ENCODE assay signal across 1 cellular context in the genomic region with DNA sequence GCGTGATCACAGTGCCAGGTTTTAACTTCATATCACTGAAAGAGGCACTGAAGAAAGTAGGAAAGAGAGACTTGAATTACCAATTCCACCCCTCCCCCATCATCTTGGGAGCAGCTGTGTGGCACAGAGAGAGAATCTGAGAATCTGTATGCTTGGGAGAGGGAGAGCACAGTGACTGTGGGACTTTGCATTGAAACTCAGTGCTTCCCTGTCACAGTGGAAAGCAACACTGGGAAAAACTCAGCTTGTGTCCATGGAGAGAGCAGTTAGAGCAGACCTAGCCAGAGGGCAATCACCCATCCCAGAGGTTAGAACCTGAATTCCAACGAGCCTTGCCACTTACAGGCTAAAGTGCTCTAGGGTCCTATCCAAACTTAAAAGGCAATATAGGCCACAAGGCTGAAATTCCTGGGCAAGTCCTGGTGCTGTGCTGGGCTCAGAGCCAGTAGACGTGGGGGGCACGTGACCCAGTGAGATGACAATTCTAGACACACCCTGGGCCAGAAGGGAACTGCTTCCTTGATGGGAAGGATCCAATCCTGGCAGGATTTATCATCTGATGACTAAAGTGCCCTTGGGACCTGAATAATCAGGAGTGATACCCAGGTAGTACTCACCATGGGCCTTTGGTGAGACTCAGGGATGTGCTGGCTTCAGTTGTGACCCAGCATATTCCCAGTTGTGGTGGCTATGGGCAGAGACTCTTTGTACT.
TF ChIP-seq lines count a peak whose summit lies in the region.

No MANE protein-coding gene starts in this region.

TF ChIP-seq in A549, 52 proteins besides CTCF, POLR2A, EP300 and RAD21:
- TF ChIP-seq, protein P1, sequence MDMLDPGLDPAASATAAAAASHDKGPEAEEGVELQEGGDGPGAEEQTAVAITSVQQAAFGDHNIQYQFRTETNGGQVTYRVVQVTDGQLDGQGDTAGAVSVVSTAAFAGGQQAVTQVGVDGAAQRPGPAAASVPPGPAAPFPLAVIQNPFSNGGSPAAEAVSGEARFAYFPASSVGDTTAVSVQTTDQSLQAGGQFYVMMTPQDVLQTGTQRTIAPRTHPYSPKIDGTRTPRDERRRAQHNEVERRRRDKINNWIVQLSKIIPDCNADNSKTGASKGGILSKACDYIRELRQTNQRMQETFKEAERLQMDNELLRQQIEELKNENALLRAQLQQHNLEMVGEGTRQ (IDR thresholded peaks at IDR 0.05), result peak; percentile 49; the same call in 1 of the 2 replicates
- no peak for TF ChIP-seq KDM5A (IDR thresholded peaks at IDR 0.05)
